1 cellular context compared by ENCODE assay signal in the genomic region with DNA sequence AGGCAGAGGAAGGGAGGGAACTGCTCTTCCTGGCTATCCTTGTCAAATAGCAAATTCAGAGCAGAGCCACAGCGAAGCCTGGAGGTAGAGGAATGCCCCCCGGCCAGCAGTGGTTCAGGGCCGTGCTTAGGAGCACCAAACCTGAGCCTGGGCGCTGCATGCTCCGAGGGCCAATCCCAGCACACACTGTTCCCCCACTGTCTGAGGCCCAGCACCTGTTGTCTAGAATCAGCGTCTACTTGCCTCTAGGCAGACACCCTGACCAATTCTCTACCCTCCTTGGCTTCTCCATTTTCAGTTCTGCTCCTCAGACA.
TF ChIP-seq lines count a peak whose summit lies in the region.

No MANE protein-coding gene starts in this region.

TF ChIP-seq in WTC11, 78 proteins besides CTCF, POLR2A, EP300 and RAD21 (continued from another document):
- no peak for TF ChIP-seq NFATC4 (CRISPR knock-in tag; IDR thresholded peaks at IDR 0.05)
- TF ChIP-seq ZNF219 (CRISPR knock-in tag; IDR thresholded peaks at IDR 0.05; ENCODE audit: borderline replicate concordance): no peak
- TF ChIP-seq, protein P1, sequence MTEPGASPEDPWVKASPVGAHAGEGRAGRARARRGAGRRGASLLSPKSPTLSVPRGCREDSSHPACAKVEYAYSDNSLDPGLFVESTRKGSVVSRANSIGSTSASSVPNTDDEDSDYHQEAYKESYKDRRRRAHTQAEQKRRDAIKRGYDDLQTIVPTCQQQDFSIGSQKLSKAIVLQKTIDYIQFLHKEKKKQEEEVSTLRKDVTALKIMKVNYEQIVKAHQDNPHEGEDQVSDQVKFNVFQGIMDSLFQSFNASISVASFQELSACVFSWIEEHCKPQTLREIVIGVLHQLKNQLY (CRISPR knock-in tag; IDR thresholded peaks at IDR 0.05): no peak
- TF ChIP-seq, protein P2, sequence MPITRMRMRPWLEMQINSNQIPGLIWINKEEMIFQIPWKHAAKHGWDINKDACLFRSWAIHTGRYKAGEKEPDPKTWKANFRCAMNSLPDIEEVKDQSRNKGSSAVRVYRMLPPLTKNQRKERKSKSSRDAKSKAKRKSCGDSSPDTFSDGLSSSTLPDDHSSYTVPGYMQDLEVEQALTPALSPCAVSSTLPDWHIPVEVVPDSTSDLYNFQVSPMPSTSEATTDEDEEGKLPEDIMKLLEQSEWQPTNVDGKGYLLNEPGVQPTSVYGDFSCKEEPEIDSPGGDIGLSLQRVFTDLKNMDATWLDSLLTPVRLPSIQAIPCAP (CRISPR knock-in tag; IDR thresholded peaks at IDR 0.05): no peak
